In the genomic region with DNA sequence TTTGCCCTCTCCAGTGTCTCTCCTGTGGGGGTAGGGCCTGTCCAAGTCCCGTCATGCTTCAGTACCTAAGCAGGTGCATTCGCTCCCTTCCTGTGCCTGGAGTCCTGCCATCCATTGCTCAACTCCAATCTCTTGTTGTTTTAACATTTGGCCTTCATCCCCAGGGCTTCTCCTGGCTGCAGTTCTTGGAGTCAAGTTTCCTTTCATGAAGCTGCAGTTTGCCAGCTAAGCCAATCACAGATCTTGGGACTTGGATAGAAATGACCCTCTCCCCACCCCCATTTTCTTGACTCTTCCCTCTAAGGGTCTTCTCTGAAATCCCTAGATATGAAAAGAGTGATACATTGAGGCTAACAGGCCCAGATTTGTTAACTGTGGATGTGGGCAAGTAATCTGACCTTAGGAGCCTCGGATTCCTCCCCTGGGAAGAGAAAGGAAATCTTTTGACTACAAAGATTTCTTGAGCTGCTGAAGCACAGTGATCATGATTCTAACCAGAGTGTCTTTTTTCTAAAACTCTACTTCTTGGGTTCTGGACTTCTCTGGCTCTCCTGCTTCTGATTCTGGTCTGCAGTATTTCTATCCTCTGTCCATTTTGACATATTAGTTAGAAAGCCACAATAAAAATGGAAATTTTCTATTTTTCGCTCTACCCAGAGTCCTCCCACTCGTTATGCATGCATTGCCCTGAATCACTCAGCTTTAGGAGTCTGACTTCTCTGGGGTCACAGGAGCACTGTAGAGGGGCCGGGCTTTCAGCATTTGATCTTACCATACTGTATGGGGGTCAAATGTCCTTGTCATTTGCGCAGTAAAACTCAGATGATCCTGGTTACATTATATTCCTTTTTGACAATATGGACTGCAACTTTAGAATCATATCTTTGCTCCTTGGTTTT, we compare ENCODE assay signal across 10 cellular contexts.
A peak's percentile ranks its signal among the peaks of the same experiment; 100 is the strongest.
DNase-seq lines count a peak whose midpoint lies in the region; ATAC-seq and TF ChIP-seq lines count a peak whose summit lies in the region.
"Had no signal": no experiment of that assay in that cellular context is flagged by ENCODE, and none has a peak within 500 bp of the region (broad histone marks: within the 10 kb centered on the region; RNA-seq: fewer than 3 reads in every experiment).

No MANE protein-coding gene starts in this region.

- peak overlapping the region; percentile 18 for H3K27ac Mint-ChIP-seq in progenitor cell of endocrine pancreas
- no peak overlapping the region for H3K27ac Mint-ChIP-seq in activated CD4-positive, alpha-beta T cell treated with anti-CD3 and anti-CD28 coated beads for 36 hours
- H3K27ac Mint-ChIP-seq: activated T-helper 17 cell treated with anti-CD3 and anti-CD28 coated beads, Interleukin-2, amount 50 U/mL, for 72 hours had no signal

- H3K36me3 Mint-ChIP-seq in progenitor cell of endocrine pancreas (ENCODE audit: insufficient read depth): no peaks in the 10 kb centered on the region
- no peaks in the 10 kb centered on the region for H3K36me3 Mint-ChIP-seq in activated CD4-positive, alpha-beta T cell treated with anti-CD3 and anti-CD28 coated beads for 36 hours (ENCODE audit: low read depth)

- peaks cover 2% of the 10 kb centered on the region for H3K4me1 Mint-ChIP-seq in progenitor cell of endocrine pancreas (ENCODE audit: low read depth)
- no peaks in the 10 kb centered on the region for H3K4me1 Mint-ChIP-seq in activated CD4-positive, alpha-beta T cell treated with anti-CD3 and anti-CD28 coated beads for 36 hours
- H3K4me1 Mint-ChIP-seq: activated T-helper 17 cell treated with anti-CD3 and anti-CD28 coated beads, Interleukin-2, amount 50 U/mL, for 72 hours had no signal

- H3K27me3 Mint-ChIP-seq in progenitor cell of endocrine pancreas: no peaks in the 10 kb centered on the region
- H3K27me3 Mint-ChIP-seq in activated CD4-positive, alpha-beta T cell treated with anti-CD3 and anti-CD28 coated beads for 36 hours: no peaks in the 10 kb centered on the region
- H3K27me3 Mint-ChIP-seq: activated T-helper 17 cell treated with anti-CD3 and anti-CD28 coated beads, Interleukin-2, amount 50 U/mL, for 72 hours had no signal

- DNase-seq in H4 (ENCODE audit: low spot score) (peak; percentile 54), NCI-H460 (ENCODE audit: extremely low read depth, low read depth) (peak; percentile 45), fibroblast of the aortic adventitia (ENCODE audit: low read depth) (peak; percentile 51), progenitor cell of endocrine pancreas (ENCODE audit: low spot score, unreplicated experiment) (no peak), superior temporal gyrus (ENCODE audit: extremely low spot score) (no peak), epidermal melanocyte (ENCODE audit: insufficient read length, low spot score) (no peak)
- DNase-seq in activated CD4-positive, alpha-beta T cell treated with anti-CD3 and anti-CD28 coated beads for 36 hours: no peak
- DNase-seq: NK-92 treated with Interleukin-12 subunit alpha and Interleukin-12 subunit beta, amount 100 ng/mL, for 24 hours had no signal

- POLR2A ChIA-PET in activated CD4-positive, alpha-beta T cell treated with anti-CD3 and anti-CD28 coated beads for 36 hours (lab: Charles Lee): no interaction called here

- TF ChIP-seq CTCF in fibroblast of the aortic adventitia (IDR thresholded peaks at IDR 0.05; ENCODE audit: insufficient read depth, low read length): no peak
- TF ChIP-seq CTCF in progenitor cell of endocrine pancreas (IDR thresholded peaks at IDR 0.05; ENCODE audit: unreplicated experiment): no peak

- no peaks in the 10 kb centered on the region for H3K9me3 Mint-ChIP-seq in progenitor cell of endocrine pancreas (ENCODE audit: low read depth)
- no peaks in the 10 kb centered on the region for H3K9me3 Mint-ChIP-seq in activated CD4-positive, alpha-beta T cell treated with anti-CD3 and anti-CD28 coated beads for 36 hours (ENCODE audit: low read depth)
- H3K9me3 Mint-ChIP-seq: activated T-helper 17 cell treated with anti-CD3 and anti-CD28 coated beads, Interleukin-2, amount 50 U/mL, for 72 hours had no signal

- intact Hi-C loops in activated CD4-positive, alpha-beta T cell treated with anti-CD3 and anti-CD28 coated beads for 36 hours (cut with DNase I, micrococcal nuclease): no loop called here

- H3K4me3 Mint-ChIP-seq in progenitor cell of endocrine pancreas (ENCODE audit: low read depth): no peak overlapping the region
- no peak overlapping the region for H3K4me3 Mint-ChIP-seq in activated CD4-positive, alpha-beta T cell treated with anti-CD3 and anti-CD28 coated beads for 36 hours
- H3K4me3 Mint-ChIP-seq: activated T-helper 17 cell treated with anti-CD3 and anti-CD28 coated beads, Interleukin-2, amount 50 U/mL, for 72 hours had no signal

- no peak overlapping the region for H3K4me3 ChIP-seq in fibroblast of the aortic adventitia (ENCODE audit: low read depth, low read length)

- ATAC-seq in activated CD4-positive, alpha-beta T cell treated with anti-CD3 and anti-CD28 coated beads for 36 hours: no peak
- ATAC-seq in HG03159 (IDR thresholded peaks at IDR 0.05; ENCODE audit: unreplicated experiment): no peak
- ATAC-seq: activated T-helper 17 cell treated with anti-CD3 and anti-CD28 coated beads, Interleukin-2, amount 50 U/mL, for 72 hours had no signal

- CTCF ChIA-PET in activated CD4-positive, alpha-beta T cell treated with anti-CD3 and anti-CD28 coated beads for 36 hours (lab: Charles Lee): no interaction called here

Comparison
In these comparisons a context has a peak if more than half of its experiments do, and no peak if none do; other contexts are left out.
1. DNase-seq: peak in H4 (single experiment), NCI-H460 (single experiment) and fibroblast of the aortic adventitia (single experiment); none in progenitor cell of endocrine pancreas (single experiment), superior temporal gyrus (single experiment), activated CD4-positive, alpha-beta T cell treated with anti-CD3 and anti-CD28 coated beads for 36 hours (single experiment) and epidermal melanocyte (single experiment).